ENCODE assay signal across 20 cellular contexts in genomic region chr1:38533772-38534472, GRCh38.
DNase-seq lines count a peak whose midpoint lies in the region; ATAC-seq and TF ChIP-seq lines count a peak whose summit lies in the region.
"Had no signal": no experiment of that assay in that cellular context is flagged by ENCODE, and none has a peak within 500 bp of the region (broad histone marks: within the 10 kb centered on the region; RNA-seq: fewer than 3 reads in every experiment).

No MANE protein-coding gene starts in this region.

- peaks cover 2% of the 10 kb centered on the region for H3K27me3 Mint-ChIP-seq in activated T-helper 2 cell treated with anti-CD3 and anti-CD28 coated beads, Interferon-gamma antibody, Interleukin-2, Interleukin-4, amounts not matched to agents 10 μg/mL and 5 μg/mL and 100 μg/mL, durations not matched to agents 14 hours and 24 hours and 36 hours (ENCODE audit: low read depth)
- peaks cover 6% of the 10 kb centered on the region for H3K27me3 Mint-ChIP-seq in stimulated activated naive CD8-positive, alpha-beta T cell treated with anti-CD3 and anti-CD28 coated beads, Interleukin-15, Interleukin-2, amounts not matched to agents 100 ng/mL and 50 ng/mL, for 24 hours
- H3K27me3 Mint-ChIP-seq: memory B cell, progenitor cell of endocrine pancreas had no signal

- ATAC-seq in activated CD4-positive, CD25-positive, alpha-beta regulatory T cell treated with anti-CD3 and anti-CD28 coated beads, Interleukin-2, amount 50 U/mL, for 24 hours: peak; percentile 93 to 97
- ATAC-seq in heart right ventricle: no peak
- ATAC-seq: left colon had no signal

- intact Hi-C loops in activated T-helper 2 cell treated with anti-CD3 and anti-CD28 coated beads, Interferon-gamma antibody, Interleukin-2, Interleukin-4, amounts not matched to agents 10 μg/mL and 5 μg/mL and 100 μg/mL, durations not matched to agents 14 hours and 24 hours and 36 hours (cut with micrococcal nuclease): loop anchor here (1.0 kb wide), 1 partner anchor 25 kb away; no protein-coding TSS in a partner anchor
- intact Hi-C loops in heart right ventricle (cut with DNase I): no loop called here

- CTCF ChIA-PET in RWPE1 (lab: Yijun Ruan, JAX): interaction anchor here (0.6 kb wide), 1 partner anchor 34 kb away, joined by 3 read pairs; no protein-coding TSS in a partner anchor

- H3K27ac Mint-ChIP-seq in activated T-helper 2 cell treated with anti-CD3 and anti-CD28 coated beads, Interferon-gamma antibody, Interleukin-2, Interleukin-4, amounts not matched to agents 10 μg/mL and 5 μg/mL and 100 μg/mL, durations not matched to agents 14 hours and 24 hours and 36 hours: peak overlapping the region; percentile 28
- peak overlapping the region; percentile 36 for H3K27ac Mint-ChIP-seq in stimulated activated naive CD8-positive, alpha-beta T cell treated with anti-CD3 and anti-CD28 coated beads, Interleukin-15, Interleukin-2, amounts not matched to agents 100 ng/mL and 50 ng/mL, for 24 hours
- H3K27ac Mint-ChIP-seq: memory B cell, progenitor cell of endocrine pancreas had no signal

- H3K9me3 Mint-ChIP-seq in activated T-helper 2 cell treated with anti-CD3 and anti-CD28 coated beads, Interferon-gamma antibody, Interleukin-2, Interleukin-4, amounts not matched to agents 10 μg/mL and 5 μg/mL and 100 μg/mL, durations not matched to agents 14 hours and 24 hours and 36 hours: no peaks in the 10 kb centered on the region
- no peaks in the 10 kb centered on the region for H3K9me3 Mint-ChIP-seq in stimulated activated naive CD8-positive, alpha-beta T cell treated with anti-CD3 and anti-CD28 coated beads, Interleukin-15, Interleukin-2, amounts not matched to agents 100 ng/mL and 50 ng/mL, for 24 hours
- H3K9me3 Mint-ChIP-seq: memory B cell had no signal

- TF ChIP-seq CTCF in heart right ventricle (IDR thresholded peaks at IDR 0.05) (no peak), RWPE1 (conservative IDR thresholded peaks at IDR 0.05; ENCODE audit: low read depth) (no peak)

- H3K36me3 ChIP-seq in heart right ventricle: no peaks in the 10 kb centered on the region
- H3K36me3 ChIP-seq: breast epithelium, sigmoid colon had no signal

- no peaks in the 10 kb centered on the region for H3K9me3 ChIP-seq in heart right ventricle
- H3K9me3 ChIP-seq: breast epithelium, sigmoid colon had no signal

- H3K4me3 Mint-ChIP-seq in activated T-helper 2 cell treated with anti-CD3 and anti-CD28 coated beads, Interferon-gamma antibody, Interleukin-2, Interleukin-4, amounts not matched to agents 10 μg/mL and 5 μg/mL and 100 μg/mL, durations not matched to agents 14 hours and 24 hours and 36 hours (ENCODE audit: low read depth): no peak overlapping the region
- H3K4me3 Mint-ChIP-seq in stimulated activated naive CD8-positive, alpha-beta T cell treated with anti-CD3 and anti-CD28 coated beads, Interleukin-15, Interleukin-2, amounts not matched to agents 100 ng/mL and 50 ng/mL, for 24 hours: peak overlapping the region; percentile 25
- H3K4me3 Mint-ChIP-seq: memory B cell had no signal

- H3K27ac ChIP-seq in heart right ventricle (no peak overlapping the region), RWPE1 (no peak overlapping the region)
- H3K27ac ChIP-seq: breast epithelium, KMS-11, sigmoid colon had no signal

- POLR2A ChIA-PET in RWPE1 (lab: Yijun Ruan, JAX; ENCODE audit: low non-redundant PET): no interaction called here

- DNase-seq in activated CD4-positive, CD25-positive, alpha-beta regulatory T cell (lab: John Stamatoyannopoulos, UW): no peak
- peak; percentile 15 for DNase-seq in stimulated activated CD4-positive, alpha-beta T cell treated with anti-CD3 and anti-CD28 coated beads, Interleukin-1b, Interleukin-23, amount 100 ng/mL, for 48 hours
- no peak for DNase-seq in stimulated activated CD4-positive, alpha-beta T cell treated with anti-CD3 and anti-CD28 coated beads, Interleukin-4, amount 100 ng/mL, for 1 hour
- no peak for DNase-seq in activated T-helper 2 cell treated with anti-CD3 and anti-CD28 coated beads, Interferon-gamma antibody, Interleukin-2, Interleukin-4, amounts not matched to agents 10 μg/mL and 5 μg/mL and 100 μg/mL, durations not matched to agents 14 hours and 24 hours and 36 hours (ENCODE audit: low spot score)
- DNase-seq in heart right ventricle: no peak
- no peak for DNase-seq in RWPE1 (ENCODE audit: low spot score)
- DNase-seq: amygdala; effector CD8-positive, alpha-beta T cell; erythroblast; foreskin fibroblast; left colon; NCI-H146; NCI-H510A treated with DMSO at 0.1 percent for 48 hours; sigmoid colon had no signal

- H3K4me3 ChIP-seq in heart right ventricle: no peak overlapping the region
- H3K4me3 ChIP-seq: breast epithelium, sigmoid colon had no signal

- no peaks in the 10 kb centered on the region for H3K4me1 ChIP-seq in heart right ventricle
- H3K4me1 ChIP-seq: breast epithelium, sigmoid colon had no signal

- peaks cover 15% of the 10 kb centered on the region for H3K4me1 Mint-ChIP-seq in activated T-helper 2 cell treated with anti-CD3 and anti-CD28 coated beads, Interferon-gamma antibody, Interleukin-2, Interleukin-4, amounts not matched to agents 10 μg/mL and 5 μg/mL and 100 μg/mL, durations not matched to agents 14 hours and 24 hours and 36 hours (ENCODE audit: low read depth)
- H3K4me1 Mint-ChIP-seq in stimulated activated naive CD8-positive, alpha-beta T cell treated with anti-CD3 and anti-CD28 coated beads, Interleukin-15, Interleukin-2, amounts not matched to agents 100 ng/mL and 50 ng/mL, for 24 hours (ENCODE audit: low read depth): peaks cover 13% of the 10 kb centered on the region
- H3K4me1 Mint-ChIP-seq: memory B cell had no signal

- WGBS in heart right ventricle, 2 donors: 55 to 59% methylated on average over 5 of the region's 5 CpGs

- peaks cover 0 to 50% (median 13%) of the 10 kb centered on the region in 7 donors for H3K27me3 ChIP-seq in heart right ventricle
- H3K27me3 ChIP-seq: breast epithelium, sigmoid colon had no signal

- H3K36me3 Mint-ChIP-seq in activated T-helper 2 cell treated with anti-CD3 and anti-CD28 coated beads, Interferon-gamma antibody, Interleukin-2, Interleukin-4, amounts not matched to agents 10 μg/mL and 5 μg/mL and 100 μg/mL, durations not matched to agents 14 hours and 24 hours and 36 hours (ENCODE audit: low read depth): no peaks in the 10 kb centered on the region
- no peaks in the 10 kb centered on the region for H3K36me3 Mint-ChIP-seq in stimulated activated naive CD8-positive, alpha-beta T cell treated with anti-CD3 and anti-CD28 coated beads, Interleukin-15, Interleukin-2, amounts not matched to agents 100 ng/mL and 50 ng/mL, for 24 hours (ENCODE audit: low read depth)
- H3K36me3 Mint-ChIP-seq: memory B cell had no signal

Comparison
In these comparisons a context has a peak if more than half of its experiments do, and no peak if none do; other contexts are left out.
1. ATAC-seq: peak in activated CD4-positive, CD25-positive, alpha-beta regulatory T cell treated with anti-CD3 and anti-CD28 coated beads, Interleukin-2, amount 50 U/mL, for 24 hours (2 of 2); none in heart right ventricle (0 of 8).